In genomic region chr9:101567725-101567993, GRCh38 we compare ENCODE assay signal across 22 cellular contexts. TPM values are rescaled to one million over a fixed set of nuclear protein-coding genes. Genes with fewer than 3 reads are reported as not detected.
"Had no signal": no experiment of that assay in that cellular context is flagged by ENCODE, and none has a peak within 500 bp of the region (broad histone marks: within the 10 kb centered on the region; RNA-seq: fewer than 3 reads in every experiment).

No MANE protein-coding gene starts in this region.

- H3K27ac Mint-ChIP-seq: nephron; stimulated activated memory B cell treated with anti-CD40 and anti-IgM and Interleukin-4, amounts not matched to agents 10 μg/mL and 1 μg/mL and 100 μg/mL, for 72 hours; stimulated activated naive CD8-positive, alpha-beta T cell treated with anti-CD3 and anti-CD28 coated beads, Interleukin-15, Interleukin-2, amounts not matched to agents 100 ng/mL and 50 ng/mL, for 24 hours had no signal

- H3K4me3 Mint-ChIP-seq: nephron; stimulated activated memory B cell treated with anti-CD40 and anti-IgM and Interleukin-4, amounts not matched to agents 10 μg/mL and 1 μg/mL and 100 μg/mL, for 72 hours; stimulated activated naive CD8-positive, alpha-beta T cell treated with anti-CD3 and anti-CD28 coated beads, Interleukin-15, Interleukin-2, amounts not matched to agents 100 ng/mL and 50 ng/mL, for 24 hours had no signal

- H3K27me3 Mint-ChIP-seq: stimulated activated memory B cell treated with anti-CD40 and anti-IgM and Interleukin-4, amounts not matched to agents 10 μg/mL and 1 μg/mL and 100 μg/mL, for 72 hours; stimulated activated naive CD8-positive, alpha-beta T cell treated with anti-CD3 and anti-CD28 coated beads, Interleukin-15, Interleukin-2, amounts not matched to agents 100 ng/mL and 50 ng/mL, for 24 hours had no signal

- H3K9me3 Mint-ChIP-seq: nephron; stimulated activated memory B cell treated with anti-CD40 and anti-IgM and Interleukin-4, amounts not matched to agents 10 μg/mL and 1 μg/mL and 100 μg/mL, for 72 hours; stimulated activated naive CD8-positive, alpha-beta T cell treated with anti-CD3 and anti-CD28 coated beads, Interleukin-15, Interleukin-2, amounts not matched to agents 100 ng/mL and 50 ng/mL, for 24 hours had no signal

- H3K9me3 ChIP-seq: heart left ventricle, pancreas, psoas muscle, right lobe of liver, tibial artery, upper lobe of left lung, uterus had no signal

- H3K4me3 ChIP-seq: heart left ventricle, pancreas, psoas muscle, right lobe of liver, tibial artery, upper lobe of left lung, uterus had no signal

- H3K27me3 ChIP-seq: heart left ventricle, pancreas, right lobe of liver, tibial artery, upper lobe of left lung, uterus had no signal

- DNase-seq: effector memory CD4-positive, alpha-beta T cell; heart left ventricle; hippocampal formation; occipital lobe; pancreas; psoas muscle; retina; right lobe of liver; tibial artery; upper lobe of left lung; uterus had no signal

- H3K27ac ChIP-seq: heart left ventricle, pancreas, psoas muscle, right lobe of liver, tibial artery, upper lobe of left lung, uterus had no signal

- H3K4me1 Mint-ChIP-seq: nephron; stimulated activated memory B cell treated with anti-CD40 and anti-IgM and Interleukin-4, amounts not matched to agents 10 μg/mL and 1 μg/mL and 100 μg/mL, for 72 hours had no signal

- H3K36me3 ChIP-seq: uterus had no signal

- ATAC-seq: heart left ventricle; psoas muscle; stimulated activated memory B cell treated with anti-CD40 and anti-IgM and Interleukin-4, amounts not matched to agents 10 μg/mL and 1 μg/mL and 100 μg/mL, for 72 hours had no signal

- H3K4me1 ChIP-seq: pancreas, psoas muscle, right lobe of liver, tibial artery, upper lobe of left lung, uterus had no signal

RNA-seq across cellular contexts. Expression of gene PPP3R2, which starts 27.1 kb away (rescaled TPM):
- total RNA-seq: esophagus mucosa, fibroblast of lung, glomerular endothelial cell, heart left ventricle, kidney epithelial cell, mammary epithelial cell, mucosa of gallbladder, myocyte, occipital lobe, pancreas, psoas muscle, right lobe of liver, upper lobe of left lung had no signal
- polyA plus RNA-seq: fibroblast of lung, heart left ventricle, liver, mammary epithelial cell, psoas muscle had no signal
